ENCODE assay signal across 1 cellular context in the genomic region with DNA sequence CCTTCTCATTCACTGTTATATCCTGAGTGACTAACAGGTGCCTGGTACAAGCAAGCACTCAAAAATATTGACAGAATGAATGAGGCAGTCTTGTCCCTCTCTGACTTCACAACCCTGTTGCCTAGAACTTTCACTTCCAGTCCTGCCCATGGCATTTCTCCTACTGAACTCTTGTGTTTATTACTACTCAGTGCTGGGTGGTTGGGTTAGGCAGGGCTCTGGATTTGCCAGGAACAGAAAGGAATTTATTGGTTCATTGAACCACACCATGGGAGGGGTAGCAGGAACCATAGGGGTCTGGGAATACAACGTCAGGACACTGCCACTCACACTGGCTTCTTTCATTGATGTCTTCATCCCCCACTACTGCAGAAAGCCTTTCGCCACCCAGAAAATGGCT.
TF ChIP-seq lines count a peak whose summit lies in the region.

No MANE protein-coding gene starts in this region.

TF ChIP-seq in IMR-90, 13 proteins besides CTCF, POLR2A, EP300 and RAD21 (continued from another document):
- TF ChIP-seq MXI1 (IDR thresholded peaks at IDR 0.05; ENCODE audit: borderline replicate concordance, low read depth, low read length) (no peak), CHD1 (IDR thresholded peaks at IDR 0.05; ENCODE audit: low read depth, low read length) (no peak), NFE2L2 (IDR thresholded peaks at IDR 0.05; ENCODE audit: low read depth, low read length) (no peak), MAFK (IDR thresholded peaks at IDR 0.05; ENCODE audit: low read depth, low read length) (no peak), RCOR1 (IDR thresholded peaks at IDR 0.05; ENCODE audit: insufficient replicate concordance, low read length) (no peak), RFX5 (IDR thresholded peaks at IDR 0.05; ENCODE audit: low read depth, low read length) (no peak), CEBPB (IDR thresholded peaks at IDR 0.05; ENCODE audit: low read depth, low read length) (no peak), SMC3 (IDR thresholded peaks at IDR 0.05; ENCODE audit: low read depth, low read length) (no peak), MAZ (IDR thresholded peaks at IDR 0.05; ENCODE audit: borderline replicate concordance, low read depth, low read length) (no peak)
- TF ChIP-seq, protein P1, sequence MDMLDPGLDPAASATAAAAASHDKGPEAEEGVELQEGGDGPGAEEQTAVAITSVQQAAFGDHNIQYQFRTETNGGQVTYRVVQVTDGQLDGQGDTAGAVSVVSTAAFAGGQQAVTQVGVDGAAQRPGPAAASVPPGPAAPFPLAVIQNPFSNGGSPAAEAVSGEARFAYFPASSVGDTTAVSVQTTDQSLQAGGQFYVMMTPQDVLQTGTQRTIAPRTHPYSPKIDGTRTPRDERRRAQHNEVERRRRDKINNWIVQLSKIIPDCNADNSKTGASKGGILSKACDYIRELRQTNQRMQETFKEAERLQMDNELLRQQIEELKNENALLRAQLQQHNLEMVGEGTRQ (IDR thresholded peaks at IDR 0.05; ENCODE audit: low read depth, low read length) = no peak
